In the genomic region with DNA sequence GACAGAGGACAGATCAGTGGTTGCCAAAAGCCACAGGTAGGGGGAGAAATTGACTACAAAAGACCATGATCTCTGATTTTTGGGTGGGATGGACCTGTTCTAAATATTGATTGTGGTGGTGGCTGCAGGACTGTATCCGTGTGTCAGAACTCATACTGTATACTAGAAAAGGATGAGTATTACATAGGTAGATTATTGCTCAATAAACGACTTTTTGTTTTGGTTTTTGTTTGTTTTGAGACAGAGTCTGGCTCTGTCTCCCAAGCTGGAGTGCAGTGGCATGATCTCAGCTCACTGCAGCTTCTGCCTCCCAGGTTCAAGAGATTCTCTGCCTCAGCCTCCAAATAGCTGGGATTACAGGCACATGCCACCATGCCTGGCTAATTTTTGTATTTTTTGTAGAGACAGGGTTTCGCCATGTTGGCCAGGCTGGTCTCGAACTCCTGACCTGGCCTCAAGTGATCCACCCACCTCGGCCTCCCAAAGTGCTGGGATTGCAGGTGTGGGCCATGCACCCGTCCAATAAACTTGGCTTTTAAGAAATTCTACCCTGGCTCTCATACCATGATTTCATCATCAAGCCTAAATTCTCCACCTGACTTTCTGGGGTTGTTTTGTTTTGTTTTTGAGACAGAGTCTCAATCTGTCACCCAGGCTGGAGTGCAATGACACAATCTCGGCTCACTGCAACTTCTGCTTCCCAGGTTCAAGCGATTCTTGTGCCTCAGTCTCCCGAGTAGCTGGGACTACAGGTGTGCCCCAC, we compare ENCODE assay signal across 1 cellular context.
TF ChIP-seq lines count a peak whose summit lies in the region.
"Not testable (repeated sequence)": the region's sequence is repeated elsewhere in the genome, so short reads cannot be mapped to it uniquely, and the experiment has no call there.

No MANE protein-coding gene starts in this region.

TF ChIP-seq in HepG2, 621 proteins besides CTCF, POLR2A, EP300 and RAD21:
- TF ChIP-seq LCORL (IDR thresholded peaks at IDR 0.05) = not testable (repeated sequence)
- peak; percentile 23; the same call in 1 of the 2 replicates for TF ChIP-seq LCORL (CRISPR knock-in tag; IDR thresholded peaks at IDR 0.05)
- TF ChIP-seq CEBPB (IDR thresholded peaks at IDR 0.05; ENCODE audit: borderline replicate concordance, low read depth, low read length) = peak; percentile 63; the same call in 1 of the 2 replicates
- peak; percentile 39; the same call in 1 of the 2 replicates for TF ChIP-seq ZNF12 (CRISPR knock-in tag; IDR thresholded peaks at IDR 0.05)
- TF ChIP-seq CEBPG (CRISPR knock-in tag; IDR thresholded peaks at IDR 0.05) = 0 out of 2 replicates have a peak, but pooled peaks have one; percentile 39
- TF ChIP-seq STAG1 (CRISPR knock-in tag; IDR thresholded peaks at IDR 0.05) = peak; percentile 20
- 0 out of 2 replicates have a peak, but pooled peaks have one; percentile 18 for TF ChIP-seq ZNF605 (CRISPR knock-in tag; IDR thresholded peaks at IDR 0.05)
